In the genomic region with DNA sequence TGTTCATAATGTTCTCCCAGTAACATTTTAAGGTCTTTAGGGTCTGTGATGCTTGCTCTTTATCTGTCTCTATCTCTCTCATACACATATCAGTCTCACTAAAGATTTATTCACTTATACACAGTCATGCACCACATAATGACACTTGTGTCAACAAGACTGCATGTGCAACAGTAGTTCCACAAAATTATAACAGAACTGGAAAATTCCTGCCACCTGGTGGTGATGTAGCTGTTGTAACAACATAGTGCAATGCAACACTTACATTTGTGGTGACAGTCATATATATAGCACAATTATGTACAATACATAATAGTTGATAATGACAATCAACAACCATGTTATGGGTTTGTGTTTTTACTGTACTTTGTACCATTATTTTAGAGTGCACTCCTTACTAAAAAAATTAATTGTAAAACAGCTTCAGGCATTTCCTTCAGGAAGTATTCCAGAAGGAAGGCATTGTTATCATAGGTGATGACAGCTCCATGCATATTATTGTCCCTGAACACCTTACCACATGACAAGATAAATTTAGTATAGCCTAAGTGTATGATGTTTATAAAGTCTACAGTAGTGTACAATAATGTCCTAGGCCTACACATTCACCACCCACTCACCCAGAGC, we compare ENCODE assay signal across 8 cellular contexts. TPM values are rescaled to one million over a fixed set of nuclear protein-coding genes. Genes with fewer than 3 reads are reported as not detected.
A peak's percentile ranks its signal among the peaks of the same experiment; 100 is the strongest.
DNase-seq lines count a peak whose midpoint lies in the region; ATAC-seq and TF ChIP-seq lines count a peak whose summit lies in the region.

No MANE protein-coding gene starts in this region.

- H3K36me3 ChIP-seq in left ventricle myocardium inferior: no peaks in the 10 kb centered on the region

- no peak for TF ChIP-seq POLR2A in lower leg skin (IDR thresholded peaks at IDR 0.05)

- peaks cover 11% of the 10 kb centered on the region for H3K9me3 ChIP-seq in left ventricle myocardium inferior (replicated peaks)

- TF ChIP-seq CTCF in left ventricle myocardium inferior (IDR thresholded peaks at IDR 0.05; ENCODE audit: borderline replicate concordance): peak; percentile 42
- TF ChIP-seq CTCF in retinal pigment epithelial cell (conservative IDR thresholded peaks at IDR 0.05; ENCODE audit: low read depth, low read length): peak; percentile 66
- TF ChIP-seq CTCF in lower leg skin (IDR thresholded peaks at IDR 0.05): no peak

- DNase-seq in left ventricle myocardium inferior (no peak), cardiac septum (ENCODE audit: low spot score) (no peak), NCI-H748 (lab: John Stamatoyannopoulos, UW; ENCODE audit: unreplicated experiment) (peak; percentile 64), dermis blood vessel endothelial cell (peak; percentile 55), retinal pigment epithelial cell (ENCODE audit: low read depth) (no peak), lower leg skin (ENCODE audit: low spot score in 2 of 2) (no peak)
- DNase-seq in activated effector memory CD4-positive, alpha-beta T cell treated with anti-CD3 and anti-CD28 coated beads, Interleukin-2, amount 50 U/mL, for 16 hours: no peak

- no peak for ATAC-seq in GM21528 (IDR thresholded peaks at IDR 0.05; ENCODE audit: low FRiP score, unreplicated experiment)

- no peaks in the 10 kb centered on the region for H3K4me1 ChIP-seq in left ventricle myocardium inferior

- H3K27me3 ChIP-seq in left ventricle myocardium inferior (ENCODE audit: low read depth): peaks cover 24% of the 10 kb centered on the region

- intact Hi-C loops in left ventricle myocardium inferior (cut with micrococcal nuclease) (no loop called here), cardiac septum (cut with DNase I) (no loop called here), lower leg skin (cut with DNase I; ENCODE audit: low total_unique reads) (no loop called here)

- H3K4me3 ChIP-seq in left ventricle myocardium inferior (no peak overlapping the region), retinal pigment epithelial cell (ENCODE audit: low read length) (no peak overlapping the region), lower leg skin (ENCODE audit: low read depth, poor library complexity, severe bottlenecking) (no peak overlapping the region)

- H3K27ac ChIP-seq in left ventricle myocardium inferior (replicated peaks): no peak overlapping the region

RNA-seq across cellular contexts. Expression of a gene that starts 8.1 kb away (rescaled TPM):
- total RNA-seq in left ventricle myocardium inferior (not detected), cardiac septum (not detected), dermis blood vessel endothelial cell (not detected in 2 replicates), lower leg skin (under 1 TPM; 0.34 to 0.78 (median 0.61) TPM)

RNA-seq across cellular contexts. Expression of a gene that starts 24.0 kb away (rescaled TPM):
- total RNA-seq in left ventricle myocardium inferior (not detected), cardiac septum (not detected), dermis blood vessel endothelial cell (not detected in 2 replicates), lower leg skin (not detected)

Comparison
In these comparisons a context has a peak if more than half of its experiments do, and no peak if none do; other contexts are left out.
1. DNase-seq: peak in NCI-H748 (single experiment) and dermis blood vessel endothelial cell (single experiment); none in left ventricle myocardium inferior (single experiment), cardiac septum (single experiment), retinal pigment epithelial cell (single experiment), lower leg skin (0 of 2) and activated effector memory CD4-positive, alpha-beta T cell treated with anti-CD3 and anti-CD28 coated beads, Interleukin-2, amount 50 U/mL, for 16 hours (single experiment).
2. CTCF ChIP-seq: peak in left ventricle myocardium inferior (single experiment) and retinal pigment epithelial cell (single experiment); none in lower leg skin (0 of 3).